ENCODE assay signal across 23 cellular contexts in the genomic region with DNA sequence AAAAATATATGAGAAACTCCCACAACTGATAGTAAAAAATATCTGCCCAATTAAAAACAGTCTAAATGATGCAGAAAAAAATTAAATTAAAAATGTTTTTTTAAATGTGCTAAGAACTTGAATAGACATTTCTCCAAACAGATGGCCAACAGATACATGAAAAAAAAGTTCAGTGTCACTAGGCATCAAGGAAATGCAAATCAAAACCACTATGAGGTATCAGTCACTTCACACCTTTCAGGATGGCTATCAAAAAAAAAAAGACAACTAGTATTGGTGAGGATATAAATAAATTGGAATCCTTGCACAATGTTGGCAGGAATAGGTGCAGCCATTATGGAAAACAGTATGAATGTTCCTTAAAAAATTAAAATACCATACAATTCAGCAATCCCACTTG. TPM values are rescaled to one million over a fixed set of nuclear protein-coding genes. Genes with fewer than 3 reads are reported as not detected.
DNase-seq lines count a peak whose midpoint lies in the region; ATAC-seq and TF ChIP-seq lines count a peak whose summit lies in the region.
"Had no signal": no experiment of that assay in that cellular context is flagged by ENCODE, and none has a peak within 500 bp of the region (broad histone marks: within the 10 kb centered on the region; RNA-seq: fewer than 3 reads in every experiment).

No MANE protein-coding gene starts in this region.

- H3K79me2 ChIP-seq in MM.1S (ENCODE audit: low read length) = peaks cover 65% of the 10 kb centered on the region

- no peak overlapping the region; the same call in 1 of the 2 replicates for H3K27ac ChIP-seq in MM.1S (ENCODE audit: low read length)
- H3K27ac ChIP-seq: adrenal gland, cardiac muscle cell, pancreas had no signal

- DNase-seq in MM.1S = peak; percentile 28
- DNase-seq in NCI-H1436 (lab: John Stamatoyannopoulos, UW) = no peak
- no peak for DNase-seq in NCI-H345 (lab: John Stamatoyannopoulos, UW)
- no peak for DNase-seq in H4 (ENCODE audit: low spot score)
- DNase-seq: activated B cell treated with CpG ODN at 0.5 μM for 24 hours; adrenal gland; CD4-positive, CD25-positive, alpha-beta regulatory T cell; DMS79 treated with DMSO at 0.1 percent for 48 hours; glutamatergic neuron; islet precursor cell; mammary epithelial cell; naive B cell; NCI-H1694; pancreas; SHP77; stimulated activated CD4-positive, alpha-beta T cell treated with anti-CD3 and anti-CD28 coated beads, Interleukin-2, amount 100 ng/mL, for 48 hours; substantia nigra had no signal

- peaks cover 6% of the 10 kb centered on the region for H3K4me1 ChIP-seq in MM.1S (ENCODE audit: low read length)
- H3K4me1 ChIP-seq: pancreas had no signal

- H3K9ac ChIP-seq in MM.1S (ENCODE audit: low read length) = no peak overlapping the region

- no peaks in the 10 kb centered on the region for H3K36me3 ChIP-seq in MM.1S (replicated peaks; ENCODE audit: insufficient read depth, low read length)
- H3K36me3 ChIP-seq: adrenal gland had no signal

- no peaks in the 10 kb centered on the region for H3K9me3 ChIP-seq in MM.1S (replicated peaks; ENCODE audit: insufficient read depth, low read length)
- H3K9me3 ChIP-seq: adrenal gland, pancreas had no signal

- TF ChIP-seq CTCF in MM.1S (IDR thresholded peaks at IDR 0.05; ENCODE audit: low read length) = no peak

- peak; percentile 80 for ATAC-seq in GM18511 (IDR thresholded peaks at IDR 0.05; ENCODE audit: unreplicated experiment)
- peak; percentile 61 for ATAC-seq in GM21367 (IDR thresholded peaks at IDR 0.05; ENCODE audit: unreplicated experiment)
- peak; percentile 81 for ATAC-seq in HG02798 (IDR thresholded peaks at IDR 0.05; ENCODE audit: poor library complexity, unreplicated experiment)
- ATAC-seq in esophagus mucosa = no peak
- ATAC-seq: pancreas had no signal

- no peaks in the 10 kb centered on the region for H4K20me1 ChIP-seq in MM.1S (ENCODE audit: insufficient read depth, low read length)

- no peak overlapping the region for H3K4me3 ChIP-seq in MM.1S (ENCODE audit: low read length)
- H3K4me3 ChIP-seq: adrenal gland, cardiac muscle cell, pancreas had no signal

- H3F3A ChIP-seq in MM.1S (ENCODE audit: insufficient read depth, low read length) = no peaks in the 10 kb centered on the region

- H2AFZ ChIP-seq in MM.1S (ENCODE audit: low read length) = no peak overlapping the region

- no peaks in the 10 kb centered on the region for H3K9me2 ChIP-seq in MM.1S (replicated peaks; ENCODE audit: insufficient read depth, low read length)

- H3K27me3 ChIP-seq in MM.1S (replicated peaks; ENCODE audit: insufficient read depth, low read length) = no peaks in the 10 kb centered on the region
- H3K27me3 ChIP-seq: adrenal gland, cardiac muscle cell, pancreas had no signal

- no peak overlapping the region for H3K4me2 ChIP-seq in MM.1S (ENCODE audit: low read depth, low read length)

RNA-seq across cellular contexts. Expression of a gene that starts 16.6 kb away (rescaled TPM):
- total RNA-seq in esophagus mucosa = 19.5 TPM
- total RNA-seq in H4 (2014; rRNA removed; shearing (Covaris generic)) = 19.1 and 24.8 TPM in 2 replicates

RNA-seq across cellular contexts. Expression of a gene that starts 54.7 kb away (rescaled TPM):
- not detected for total RNA-seq in esophagus mucosa
- total RNA-seq in H4 (2014; rRNA removed; shearing (Covaris generic)) = 0.04 TPM in 1 of 2 replicates, not detected in the other
- total RNA-seq: NCI-H460 had no signal
